ENCODE assay signal across 13 cellular contexts in the genomic region with DNA sequence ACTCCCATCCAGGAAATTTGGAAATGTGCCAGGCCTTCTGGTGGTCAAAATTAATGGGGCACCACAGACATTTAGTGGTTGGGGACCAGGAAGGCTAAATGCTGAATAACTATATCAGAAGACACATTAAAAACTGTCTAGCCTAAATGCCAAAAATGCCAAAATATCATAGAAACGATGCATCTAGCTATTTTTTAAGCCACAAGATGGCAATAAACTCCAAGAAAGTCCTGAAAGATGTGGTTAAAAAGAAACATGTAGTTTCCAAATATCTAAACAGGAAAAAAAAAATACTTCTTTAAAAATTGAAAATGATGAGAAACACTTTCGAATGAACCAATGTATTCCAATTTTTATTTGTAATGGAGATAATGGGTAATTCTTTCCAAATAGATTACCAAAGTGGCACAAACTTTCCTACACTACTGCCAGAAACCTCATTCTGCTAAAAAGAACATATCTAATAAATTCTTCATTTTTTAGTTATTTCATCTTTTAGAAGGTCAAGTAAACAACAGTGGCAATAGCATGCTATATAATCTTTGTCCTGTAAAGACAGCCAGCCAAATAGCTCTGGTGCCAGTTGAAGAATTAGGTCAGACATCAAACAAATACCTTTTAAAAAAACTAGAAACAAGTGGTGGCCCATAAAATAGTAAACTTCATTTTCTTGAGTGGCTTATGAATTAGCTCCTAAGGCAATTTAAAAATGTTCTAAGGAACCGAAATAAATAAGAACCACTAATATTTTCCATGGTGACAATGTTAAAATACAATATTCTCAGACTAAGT. TPM values are rescaled to one million over a fixed set of nuclear protein-coding genes. Genes with fewer than 3 reads are reported as not detected.
A peak's percentile ranks its signal among the peaks of the same experiment; 100 is the strongest.
DNase-seq lines count a peak whose midpoint lies in the region; ATAC-seq, FAIRE-seq and TF ChIP-seq lines count a peak whose summit lies in the region.
"Had no signal": no experiment of that assay in that cellular context is flagged by ENCODE, and none has a peak within 500 bp of the region (broad histone marks: within the 10 kb centered on the region; RNA-seq: fewer than 3 reads in every experiment).

No MANE protein-coding gene starts in this region.

- H3K4me3 Mint-ChIP-seq in type B pancreatic cell = no peak overlapping the region
- H3K4me3 Mint-ChIP-seq in activated naive CD4-positive, alpha-beta T cell treated with anti-CD3 and anti-CD28 coated beads for 36 hours = no peak overlapping the region

- FAIRE-seq in RCC 7860 (lab: Jason Lieb, UNC) = peak; percentile 18
- FAIRE-seq: urothelium cell line had no signal

- DNase-seq in NCI-H82 (lab: John Stamatoyannopoulos, UW) (peak; percentile 42), NCI-H82 treated with DMSO at 0.1 percent for 48 hours (lab: John Stamatoyannopoulos, UW; ENCODE audit: unreplicated experiment) (no peak), RCC 7860 (ENCODE audit: low spot score) (no peak), fibroblast of pulmonary artery (ENCODE audit: low read depth) (peak; percentile 17), type B pancreatic cell (ENCODE audit: extremely low spot score, unreplicated experiment) (no peak), NCI-H2227 treated with DMSO at 0.1 percent for 48 hours (lab: John Stamatoyannopoulos, UW) (no peak)
- no peak for DNase-seq in activated naive CD4-positive, alpha-beta T cell treated with anti-CD3 and anti-CD28 coated beads for 36 hours
- DNase-seq: activated T-cell treated with anti-CD3 and anti-CD28 coated beads, Interleukin-2, amount 50 U/mL, for 1 hour had no signal

- no peak overlapping the region for H3K27ac Mint-ChIP-seq in type B pancreatic cell
- no peak overlapping the region for H3K27ac Mint-ChIP-seq in activated naive CD4-positive, alpha-beta T cell treated with anti-CD3 and anti-CD28 coated beads for 36 hours

- intact Hi-C loops in activated naive CD4-positive, alpha-beta T cell treated with anti-CD3 and anti-CD28 coated beads for 36 hours (cut with micrococcal nuclease) = no loop called here

- H3K4me1 Mint-ChIP-seq in type B pancreatic cell (ENCODE audit: unreplicated experiment) = no peaks in the 10 kb centered on the region
- no peaks in the 10 kb centered on the region for H3K4me1 Mint-ChIP-seq in activated naive CD4-positive, alpha-beta T cell treated with anti-CD3 and anti-CD28 coated beads for 36 hours (ENCODE audit: low read depth)

- no peaks in the 10 kb centered on the region for H3K9me3 Mint-ChIP-seq in type B pancreatic cell
- H3K9me3 Mint-ChIP-seq in activated naive CD4-positive, alpha-beta T cell treated with anti-CD3 and anti-CD28 coated beads for 36 hours = no peaks in the 10 kb centered on the region

- peak; percentile 20 for TF ChIP-seq CTCF in fibroblast of pulmonary artery (IDR thresholded peaks at IDR 0.05; ENCODE audit: low read length, missing control alignments)
- TF ChIP-seq CTCF in type B pancreatic cell (conservative IDR thresholded peaks at IDR 0.05) = peak; percentile 39

- no peak for ATAC-seq in HG03039 (IDR thresholded peaks at IDR 0.05; ENCODE audit: unreplicated experiment)

- CTCF ChIA-PET in activated naive CD4-positive, alpha-beta T cell treated with anti-CD3 and anti-CD28 coated beads for 36 hours (lab: Charles Lee) = interaction anchor here (1.1 kb wide), 1 partner anchor 92 kb away, joined by 5 read pairs; a partner anchor contains a TSS

- peaks cover 22% of the 10 kb centered on the region for H3K36me3 Mint-ChIP-seq in type B pancreatic cell
- peaks cover 25% of the 10 kb centered on the region for H3K36me3 Mint-ChIP-seq in activated naive CD4-positive, alpha-beta T cell treated with anti-CD3 and anti-CD28 coated beads for 36 hours (ENCODE audit: low read depth)

- no peaks in the 10 kb centered on the region for H3K27me3 Mint-ChIP-seq in type B pancreatic cell
- H3K27me3 Mint-ChIP-seq in activated naive CD4-positive, alpha-beta T cell treated with anti-CD3 and anti-CD28 coated beads for 36 hours (ENCODE audit: low read depth) = no peaks in the 10 kb centered on the region

- H3K4me3 ChIP-seq in fibroblast of pulmonary artery (replicated peaks; ENCODE audit: low read depth, low read length) = no peak overlapping the region
- H3K4me3 ChIP-seq: BLaER1 had no signal

RNA-seq across cellular contexts. Expression of a gene that starts 19.7 kb away (rescaled TPM):
- total RNA-seq in type B pancreatic cell (ENCODE audit: low replicate concordance) = 39.9 and 83.3 TPM in 2 replicates
- 10 to 100 TPM; 44.8 to 48.4 TPM for total RNA-seq in activated naive CD4-positive, alpha-beta T cell treated with anti-CD3 and anti-CD28 coated beads for 36 hours

RNA-seq across cellular contexts. Expression of a gene that starts 50.6 kb away (rescaled TPM):
- not detected in 2 replicates for total RNA-seq in type B pancreatic cell (ENCODE audit: low replicate concordance)
- total RNA-seq in activated naive CD4-positive, alpha-beta T cell treated with anti-CD3 and anti-CD28 coated beads for 36 hours = not detected
- total RNA-seq: glomerular endothelial cell, lung microvascular endothelial cell had no signal

RNA-seq across cellular contexts. Expression of a gene that starts 57.2 kb away (rescaled TPM):
- 3.4 and 16.8 TPM in 2 replicates for total RNA-seq in type B pancreatic cell (ENCODE audit: low replicate concordance)
- total RNA-seq in activated naive CD4-positive, alpha-beta T cell treated with anti-CD3 and anti-CD28 coated beads for 36 hours = not detected

Comparison
In these comparisons a context has a peak if more than half of its experiments do, and no peak if none do; other contexts are left out.
1. DNase-seq: peak in NCI-H82 (single experiment) and fibroblast of pulmonary artery (single experiment); none in NCI-H82 treated with DMSO at 0.1 percent for 48 hours (single experiment), RCC 7860 (single experiment), type B pancreatic cell (single experiment), activated naive CD4-positive, alpha-beta T cell treated with anti-CD3 and anti-CD28 coated beads for 36 hours (single experiment) and NCI-H2227 treated with DMSO at 0.1 percent for 48 hours (single experiment).